ENCODE assay signal across 1 cellular context in genomic region chr6:31197559-31198305, GRCh38.
TF ChIP-seq lines count a peak whose summit lies in the region.

No MANE protein-coding gene starts in this region.

TF ChIP-seq in HEK293, 187 proteins besides CTCF, POLR2A, EP300 and RAD21 (continued from another document and continues in another):
- no peak for TF ChIP-seq ZBTB49 (tag by site-specific recombination; IDR thresholded peaks at IDR 0.05; ENCODE audit: low read depth)
- TF ChIP-seq WT1 (tag by site-specific recombination; IDR thresholded peaks at IDR 0.05): peak; percentile 47; the same call in 1 of the 2 replicates
- no peak for TF ChIP-seq ZFP3 (tag by site-specific recombination; IDR thresholded peaks at IDR 0.05; ENCODE audit: low read depth)
- peak; percentile 10; the same call in 1 of the 2 replicates for TF ChIP-seq ZNF449 (tag by site-specific recombination; IDR thresholded peaks at IDR 0.05)
- no peak for TF ChIP-seq ZNF280D (tag by site-specific recombination; IDR thresholded peaks at IDR 0.05)
- no peak for TF ChIP-seq ZNF791 (tag by site-specific recombination; IDR thresholded peaks at IDR 0.05)
- no peak for TF ChIP-seq YY2 (tag by site-specific recombination; IDR thresholded peaks at IDR 0.05)
- peak; percentile 77 for TF ChIP-seq ZNF501 (tag by site-specific recombination; IDR thresholded peaks at IDR 0.05)
- TF ChIP-seq REPIN1 (tag by site-specific recombination; IDR thresholded peaks at IDR 0.05; ENCODE audit: low read depth): no peak
- no peak for TF ChIP-seq ZNF621 (tag by site-specific recombination; IDR thresholded peaks at IDR 0.05)
- no peak for TF ChIP-seq RBAK (tag by site-specific recombination; IDR thresholded peaks at IDR 0.05)
- TF ChIP-seq ZNF302 (tag by site-specific recombination; IDR thresholded peaks at IDR 0.05; ENCODE audit: low read depth): no peak
- TF ChIP-seq ZNF274 (IDR thresholded peaks at IDR 0.05; ENCODE audit: low read length): no peak
- no peak for TF ChIP-seq ZNF274 (tag by site-specific recombination; IDR thresholded peaks at IDR 0.05; ENCODE audit: borderline replicate concordance)
- TF ChIP-seq SALL2 (tag by site-specific recombination; IDR thresholded peaks at IDR 0.05; ENCODE audit: borderline replicate concordance): no peak
- no peak for TF ChIP-seq ZNF654 (tag by site-specific recombination; IDR thresholded peaks at IDR 0.05; ENCODE audit: low read depth)
- no peak for TF ChIP-seq ZNF664 (tag by site-specific recombination; IDR thresholded peaks at IDR 0.05)
- TF ChIP-seq ATF2 (tag by site-specific recombination; IDR thresholded peaks at IDR 0.05; ENCODE audit: low read depth): no peak
- TF ChIP-seq SCRT1 (tag by site-specific recombination; IDR thresholded peaks at IDR 0.05; ENCODE audit: borderline replicate concordance): no peak
- no peak for TF ChIP-seq ZNF513 (tag by site-specific recombination; IDR thresholded peaks at IDR 0.05)
- no peak for TF ChIP-seq ZNF132 (tag by site-specific recombination; IDR thresholded peaks at IDR 0.05; ENCODE audit: borderline replicate concordance)
- TF ChIP-seq ZNF645 (tag by site-specific recombination; IDR thresholded peaks at IDR 0.05): no peak
- peak; percentile 88 for TF ChIP-seq KLF17 (tag by site-specific recombination; IDR thresholded peaks at IDR 0.05)
- TF ChIP-seq BCL6B (tag by site-specific recombination; IDR thresholded peaks at IDR 0.05): no peak
- no peak for TF ChIP-seq ZNF18 (tag by site-specific recombination; IDR thresholded peaks at IDR 0.05)
- no peak for TF ChIP-seq ZNF510 (tag by site-specific recombination; IDR thresholded peaks at IDR 0.05; ENCODE audit: insufficient replicate concordance)
- no peak for TF ChIP-seq HOXD13 (CRISPR knock-in tag; IDR thresholded peaks at IDR 0.05; ENCODE audit: borderline replicate concordance)
- TF ChIP-seq ZNF560 (tag by site-specific recombination; IDR thresholded peaks at IDR 0.05; ENCODE audit: borderline replicate concordance): no peak
- no peak for TF ChIP-seq YY1 (tag by site-specific recombination; IDR thresholded peaks at IDR 0.05)
- TF ChIP-seq ZNF404 (tag by site-specific recombination; IDR thresholded peaks at IDR 0.05): no peak
- peak; percentile 87 for TF ChIP-seq ZNF76 (tag by site-specific recombination; IDR thresholded peaks at IDR 0.05; ENCODE audit: borderline replicate concordance, low read depth)
- TF ChIP-seq MEIS1 (CRISPR knock-in tag; IDR thresholded peaks at IDR 0.05; ENCODE audit: borderline replicate concordance): no peak
- TF ChIP-seq MZF1 (tag by site-specific recombination; IDR thresholded peaks at IDR 0.05; ENCODE audit: borderline replicate concordance): no peak
- TF ChIP-seq ZNF341 (tag by site-specific recombination; IDR thresholded peaks at IDR 0.05; ENCODE audit: low read depth): peak; percentile 38; the same call in 1 of the 2 replicates
- TF ChIP-seq ZNF202 (tag by site-specific recombination; IDR thresholded peaks at IDR 0.05; ENCODE audit: borderline replicate concordance): no peak
- no peak for TF ChIP-seq ZNF626 (tag by site-specific recombination; IDR thresholded peaks at IDR 0.05)
- TF ChIP-seq HOXC10 (CRISPR knock-in tag; IDR thresholded peaks at IDR 0.05): no peak; the same call in 1 of the 2 replicates
- TF ChIP-seq PRDM4 (tag by site-specific recombination; IDR thresholded peaks at IDR 0.05): no peak
- peak; percentile 81 for TF ChIP-seq KLF1 (tag by site-specific recombination; IDR thresholded peaks at IDR 0.05)
- peak; percentile 86; the same call in 1 of the 2 replicates for TF ChIP-seq KLF7 (tag by site-specific recombination; IDR thresholded peaks at IDR 0.05; ENCODE audit: borderline replicate concordance)
- TF ChIP-seq ZNF514 (tag by site-specific recombination; IDR thresholded peaks at IDR 0.05): no peak
- TF ChIP-seq ZNF433 (tag by site-specific recombination; IDR thresholded peaks at IDR 0.05; ENCODE audit: low read depth): no peak
- no peak for TF ChIP-seq ZNF548 (tag by site-specific recombination; IDR thresholded peaks at IDR 0.05)
- TF ChIP-seq ZNF544 (tag by site-specific recombination; IDR thresholded peaks at IDR 0.05): no peak
- TF ChIP-seq ZNF670 (tag by site-specific recombination; IDR thresholded peaks at IDR 0.05; ENCODE audit: low read depth): no peak
